ENCODE assay signal across 1 cellular context in genomic region chr9:127210851-127211730, GRCh38.
TF ChIP-seq lines count a peak whose summit lies in the region.

No MANE protein-coding gene starts in this region.

TF ChIP-seq in SK-N-SH treated with all-trans-retinoic acid at 6 μM for 48 hours, 23 proteins besides CTCF, POLR2A, EP300 and RAD21 (continued from another document):
- TF ChIP-seq, protein P1, sequence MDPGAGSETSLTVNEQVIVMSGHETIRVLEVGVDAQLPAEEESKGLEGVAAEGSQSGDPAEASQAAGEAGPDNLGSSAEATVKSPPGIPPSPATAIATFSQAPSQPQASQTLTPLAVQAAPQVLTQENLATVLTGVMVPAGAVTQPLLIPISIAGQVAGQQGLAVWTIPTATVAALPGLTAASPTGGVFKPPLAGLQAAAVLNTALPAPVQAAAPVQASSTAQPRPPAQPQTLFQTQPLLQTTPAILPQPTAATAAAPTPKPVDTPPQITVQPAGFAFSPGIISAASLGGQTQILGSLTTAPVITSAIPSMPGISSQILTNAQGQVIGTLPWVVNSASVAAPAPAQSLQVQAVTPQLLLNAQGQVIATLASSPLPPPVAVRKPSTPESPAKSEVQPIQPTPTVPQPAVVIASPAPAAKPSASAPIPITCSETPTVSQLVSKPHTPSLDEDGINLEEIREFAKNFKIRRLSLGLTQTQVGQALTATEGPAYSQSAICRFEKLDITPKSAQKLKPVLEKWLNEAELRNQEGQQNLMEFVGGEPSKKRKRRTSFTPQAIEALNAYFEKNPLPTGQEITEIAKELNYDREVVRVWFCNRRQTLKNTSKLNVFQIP (CRISPR knock-in tag; IDR thresholded peaks at IDR 0.05; ENCODE audit: borderline replicate concordance, low read depth) = no peak
- TF ChIP-seq TOX (CRISPR knock-in tag; IDR thresholded peaks at IDR 0.05; ENCODE audit: borderline replicate concordance) (no peak), PATZ1 (CRISPR knock-in tag; IDR thresholded peaks at IDR 0.05; ENCODE audit: borderline replicate concordance) (no peak), ZNF8 (CRISPR knock-in tag; IDR thresholded peaks at IDR 0.05) (no peak)
